ENCODE assay signal across 21 cellular contexts in the genomic region with DNA sequence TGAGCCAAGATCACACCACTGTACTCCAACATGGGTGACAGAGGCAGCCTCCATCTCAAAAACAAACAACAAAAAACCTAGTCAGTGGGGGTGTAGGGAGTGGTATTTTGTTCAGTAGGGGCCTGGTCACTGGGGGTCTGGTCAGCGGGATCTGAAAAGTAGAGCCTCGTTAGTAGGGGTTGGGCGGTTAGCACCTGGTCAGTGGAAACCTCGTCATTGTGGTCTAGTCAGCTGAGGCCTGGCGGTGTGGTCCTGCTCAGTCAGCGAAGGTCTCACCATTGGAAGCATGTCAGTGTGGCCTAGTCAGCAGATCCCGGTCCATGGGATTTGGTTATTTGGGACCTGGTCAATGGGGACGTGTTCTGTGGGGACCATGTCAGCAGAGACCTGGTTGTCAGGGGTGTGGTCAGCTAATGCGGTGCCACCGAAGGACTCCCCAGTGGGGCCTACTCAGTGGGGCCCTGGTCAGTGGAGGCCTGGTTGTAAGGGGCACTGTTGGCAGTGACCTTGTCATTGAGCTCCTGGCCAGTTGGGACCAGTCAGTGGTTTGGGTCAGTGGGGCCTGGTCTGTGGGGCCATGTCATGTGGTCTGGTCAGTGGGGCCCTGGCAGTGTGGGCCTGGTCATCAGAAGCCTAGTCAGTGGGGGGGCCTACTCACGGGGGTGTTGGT.
"Had no signal": no experiment of that assay in that cellular context is flagged by ENCODE, and none has a peak within 500 bp of the region (broad histone marks: within the 10 kb centered on the region; RNA-seq: fewer than 3 reads in every experiment).

No MANE protein-coding gene starts in this region.

- H3K27ac Mint-ChIP-seq: immature natural killer cell; memory B cell; natural killer cell treated with Interleukin-12 subunit alpha and Interleukin-12 subunit beta and Interleukin-15 and Interleukin-18, amount 100 ng/mL, for 72 hours; stimulated activated memory B cell treated with anti-CD40 and anti-IgM and Interleukin-4, amounts not matched to agents 10 μg/mL and 1 μg/mL and 100 μg/mL, for 72 hours; stimulated activated naive CD8-positive, alpha-beta T cell treated with anti-CD3 and anti-CD28 coated beads, Interleukin-15, Interleukin-2, amounts not matched to agents 100 ng/mL and 50 ng/mL, for 24 hours had no signal

- H3K27ac ChIP-seq: foreskin keratinocyte, left lung, lower lobe of right lung, neural progenitor cell, pancreas, psoas muscle, right lobe of liver, tibial artery, upper lobe of left lung, vagina had no signal

- ATAC-seq: foreskin keratinocyte; left lung; lower lobe of right lung; pancreas; psoas muscle; right lobe of liver; stimulated activated memory B cell treated with anti-CD40 and anti-IgM and Interleukin-4, amounts not matched to agents 10 μg/mL and 1 μg/mL and 100 μg/mL, for 72 hours had no signal

- H3K27me3 Mint-ChIP-seq: memory B cell; natural killer cell treated with Interleukin-12 subunit alpha and Interleukin-12 subunit beta and Interleukin-15 and Interleukin-18, amount 100 ng/mL, for 72 hours; stimulated activated memory B cell treated with anti-CD40 and anti-IgM and Interleukin-4, amounts not matched to agents 10 μg/mL and 1 μg/mL and 100 μg/mL, for 72 hours; stimulated activated naive CD8-positive, alpha-beta T cell treated with anti-CD3 and anti-CD28 coated beads, Interleukin-15, Interleukin-2, amounts not matched to agents 100 ng/mL and 50 ng/mL, for 24 hours had no signal

- H3K4me1 Mint-ChIP-seq: immature natural killer cell; memory B cell; neural progenitor cell; stimulated activated memory B cell treated with anti-CD40 and anti-IgM and Interleukin-4, amounts not matched to agents 10 μg/mL and 1 μg/mL and 100 μg/mL, for 72 hours had no signal

- H3K36me3 ChIP-seq: left lung, lower lobe of right lung, neural progenitor cell, pancreas, right lobe of liver, tibial artery, upper lobe of left lung, vagina had no signal

- H3K4me3 Mint-ChIP-seq: immature natural killer cell; memory B cell; natural killer cell treated with Interleukin-12 subunit alpha and Interleukin-12 subunit beta and Interleukin-15 and Interleukin-18, amount 100 ng/mL, for 72 hours; neural progenitor cell; stimulated activated memory B cell treated with anti-CD40 and anti-IgM and Interleukin-4, amounts not matched to agents 10 μg/mL and 1 μg/mL and 100 μg/mL, for 72 hours; stimulated activated naive CD8-positive, alpha-beta T cell treated with anti-CD3 and anti-CD28 coated beads, Interleukin-15, Interleukin-2, amounts not matched to agents 100 ng/mL and 50 ng/mL, for 24 hours had no signal

- H3K36me3 Mint-ChIP-seq: immature natural killer cell; memory B cell; natural killer cell treated with Interleukin-12 subunit alpha and Interleukin-12 subunit beta and Interleukin-15 and Interleukin-18, amount 100 ng/mL, for 72 hours; neural progenitor cell; stimulated activated memory B cell treated with anti-CD40 and anti-IgM and Interleukin-4, amounts not matched to agents 10 μg/mL and 1 μg/mL and 100 μg/mL, for 72 hours had no signal

- H3K4me2 ChIP-seq: neural progenitor cell had no signal

- H3K4me3 ChIP-seq: left lung, lower lobe of right lung, neural progenitor cell, pancreas, psoas muscle, right lobe of liver, tibial artery, upper lobe of left lung, vagina had no signal

- H3K9ac ChIP-seq: neural progenitor cell had no signal

- H2AFZ ChIP-seq: neural progenitor cell had no signal

- DNase-seq: dermis blood vessel endothelial cell; erythroblast; foreskin keratinocyte; immature natural killer cell; left lung; lower lobe of right lung; midbrain; nucleus accumbens; pancreas; psoas muscle; retina; right lobe of liver; stimulated activated CD4-positive, alpha-beta T cell treated with anti-CD3 and anti-CD28 coated beads, Interleukin-4, amount 100 ng/mL, for 1 hour; upper lobe of left lung had no signal

- H3K9me3 Mint-ChIP-seq: immature natural killer cell; memory B cell; natural killer cell treated with Interleukin-12 subunit alpha and Interleukin-12 subunit beta and Interleukin-15 and Interleukin-18, amount 100 ng/mL, for 72 hours; stimulated activated memory B cell treated with anti-CD40 and anti-IgM and Interleukin-4, amounts not matched to agents 10 μg/mL and 1 μg/mL and 100 μg/mL, for 72 hours; stimulated activated naive CD8-positive, alpha-beta T cell treated with anti-CD3 and anti-CD28 coated beads, Interleukin-15, Interleukin-2, amounts not matched to agents 100 ng/mL and 50 ng/mL, for 24 hours had no signal

- H3K27me3 ChIP-seq: foreskin keratinocyte, left lung, neural progenitor cell, pancreas, right lobe of liver, tibial artery, upper lobe of left lung, vagina had no signal

- H3K9me3 ChIP-seq: left lung, lower lobe of right lung, pancreas, psoas muscle, right lobe of liver, tibial artery, upper lobe of left lung, vagina had no signal

- H3K4me1 ChIP-seq: foreskin keratinocyte, left lung, lower lobe of right lung, neural progenitor cell, pancreas, psoas muscle, right lobe of liver, tibial artery, upper lobe of left lung, vagina had no signal
